ENCODE assay signal across 11 cellular contexts in the genomic region with DNA sequence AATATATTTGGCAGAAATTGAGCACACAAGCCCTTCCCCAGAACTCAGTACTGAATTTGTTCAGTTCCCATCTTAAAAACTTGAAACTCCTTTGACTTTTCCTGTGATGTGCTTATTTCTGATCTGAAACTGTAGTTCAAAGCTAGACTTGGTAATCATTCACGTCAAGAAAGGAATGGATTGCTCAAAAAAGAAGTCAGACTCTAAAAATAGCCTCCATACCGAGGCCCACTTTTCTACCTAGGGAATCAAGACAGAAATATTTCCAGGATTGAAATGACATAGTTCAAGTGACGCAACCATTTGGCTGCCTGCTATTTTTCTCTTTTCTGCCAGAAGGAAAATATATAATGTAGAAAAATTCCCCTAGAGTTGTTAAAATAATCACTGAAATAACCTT.
DNase-seq lines count a peak whose midpoint lies in the region; ATAC-seq and TF ChIP-seq lines count a peak whose summit lies in the region.
"Had no signal": no experiment of that assay in that cellular context is flagged by ENCODE, and none has a peak within 500 bp of the region (broad histone marks: within the 10 kb centered on the region; RNA-seq: fewer than 3 reads in every experiment).

No MANE protein-coding gene starts in this region.

- no peaks in the 10 kb centered on the region for H3K27me3 Mint-ChIP-seq in naive thymus-derived CD8-positive, alpha-beta T cell

- H3K79me2 ChIP-seq in hepatocyte = peaks cover 45% of the 10 kb centered on the region

- H3K4me1 Mint-ChIP-seq in naive thymus-derived CD8-positive, alpha-beta T cell = peaks cover 6 to 36% (median 12%) of the 10 kb centered on the region in 4 donors

- H4K20me1 ChIP-seq in hepatocyte (ENCODE audit: insufficient read depth, poor library complexity, severe bottlenecking) = no peaks in the 10 kb centered on the region

- H3K36me3 Mint-ChIP-seq in naive thymus-derived CD8-positive, alpha-beta T cell = peaks cover 0 to 10% (median 9%) of the 10 kb centered on the region in 3 donors

- H3K9me3 Mint-ChIP-seq in naive thymus-derived CD8-positive, alpha-beta T cell = no peaks in the 10 kb centered on the region

- TF ChIP-seq CTCF in hepatocyte (IDR thresholded peaks at IDR 0.05; ENCODE audit: poor library complexity) (no peak), transverse colon (IDR thresholded peaks at IDR 0.05) (no peak), vagina (IDR thresholded peaks at IDR 0.05) (no peak)

- no peak overlapping the region for H3K4me3 Mint-ChIP-seq in naive thymus-derived CD8-positive, alpha-beta T cell

- POLR2A ChIA-PET in naive thymus-derived CD8-positive, alpha-beta T cell (lab: Charles Lee) = no interaction called here

- no peak overlapping the region for H3K4me2 ChIP-seq in hepatocyte

- no peaks in the 10 kb centered on the region for H3K9me2 ChIP-seq in hepatocyte (replicated peaks; ENCODE audit: insufficient read depth)

- no peak for TF ChIP-seq EP300 in transverse colon (IDR thresholded peaks at IDR 0.05; ENCODE audit: low read depth)

- ATAC-seq in Right ventricle myocardium superior (ENCODE audit: poor library complexity) = peak; percentile 54
- no peak for ATAC-seq in naive thymus-derived CD8-positive, alpha-beta T cell
- ATAC-seq in GM18909 (IDR thresholded peaks at IDR 0.05; ENCODE audit: poor library complexity, unreplicated experiment) = no peak

- H3K27ac ChIP-seq in hepatocyte (peak overlapping the region; percentile 58), transverse colon (peak overlapping the region; percentile 47 to 70 (median 64)), vagina (no peak overlapping the region)
- H3K27ac ChIP-seq: suprapubic skin had no signal

- H3K27ac Mint-ChIP-seq in naive thymus-derived CD8-positive, alpha-beta T cell = no peak overlapping the region

- H3K4me3 ChIP-seq in hepatocyte (no peak overlapping the region), transverse colon (no peak overlapping the region), vagina (no peak overlapping the region)
- H3K4me3 ChIP-seq: suprapubic skin had no signal

- no peak for TF ChIP-seq POLR2A in transverse colon (IDR thresholded peaks at IDR 0.05)
- no peak for TF ChIP-seq POLR2A in vagina (IDR thresholded peaks at IDR 0.05)

- intact Hi-C loops in Right ventricle myocardium superior (cut with DNase I) = no loop called here
- intact Hi-C loops in cardiac septum (cut with DNase I) = no loop called here
- intact Hi-C loops in transverse colon (cut with DNase I; ENCODE audit: low total_unique reads) = no loop called here
- intact Hi-C loops in vagina (cut with DNase I) = no loop called here

- H2AFZ ChIP-seq in hepatocyte = no peak overlapping the region

- H3K4me1 ChIP-seq in hepatocyte (ENCODE audit: insufficient read depth) = peaks cover 22% of the 10 kb centered on the region
- peaks cover 6 to 31% (median 20%) of the 10 kb centered on the region in 4 donors for H3K4me1 ChIP-seq in transverse colon
- H3K4me1 ChIP-seq in vagina = peaks cover 8% of the 10 kb centered on the region
- H3K4me1 ChIP-seq: Caco-2, suprapubic skin had no signal

- H3K9me3 ChIP-seq in hepatocyte (ENCODE audit: low read depth) (no peaks in the 10 kb centered on the region), transverse colon (no peaks in the 10 kb centered on the region), vagina (no peaks in the 10 kb centered on the region)
- H3K9me3 ChIP-seq: Caco-2, suprapubic skin had no signal

- WGBS in hepatocyte (ENCODE audit: low lambda C conversion rate, missing lambda C conversion rate) = 64% methylated on average over 3 of the region's 3 CpGs
- WGBS in transverse colon (ENCODE audit: low coverage in 1 of 2), 2 donors = 31 to 55% methylated on average over 3 of the region's 3 CpGs

- in situ Hi-C loops in transverse colon (cut with MboI; ENCODE audit: low pct_ligation_motif_present in 1 of 4, low pct_unique_long_range_greater_than_20kb in 1 of 4, low sequenced_read_pairs in 3 of 4) = no loop called here

- DNase-seq in Right ventricle myocardium superior = no peak
- DNase-seq in cardiac septum (ENCODE audit: low spot score) = no peak
- peak; percentile 47 for DNase-seq in astrocyte of the hippocampus (ENCODE audit: low read depth, low spot score)
- DNase-seq in hepatocyte (ENCODE audit: low spot score) = no peak
- no peak for DNase-seq in transverse colon
- no peak for DNase-seq in naive thymus-derived CD8-positive, alpha-beta T cell
- DNase-seq in vagina (ENCODE audit: extremely low spot score in 2 of 2) = no peak
- DNase-seq: Caco-2, mammary epithelial cell had no signal

- H3K27me3 ChIP-seq in hepatocyte (no peaks in the 10 kb centered on the region), transverse colon (no peaks in the 10 kb centered on the region), vagina (no peaks in the 10 kb centered on the region)
- H3K27me3 ChIP-seq: suprapubic skin had no signal

- no peaks in the 10 kb centered on the region for H3K36me3 ChIP-seq in hepatocyte (replicated peaks; ENCODE audit: insufficient read depth, low read depth)
- H3K36me3 ChIP-seq in transverse colon = no peaks in the 10 kb centered on the region
- no peaks in the 10 kb centered on the region for H3K36me3 ChIP-seq in vagina
- H3K36me3 ChIP-seq: suprapubic skin had no signal
